In genomic region chr7:22143496-22143895, GRCh38 we compare ENCODE assay signal across 16 cellular contexts.
A peak's percentile ranks its signal among the peaks of the same experiment; 100 is the strongest.
DNase-seq lines count a peak whose midpoint lies in the region; ATAC-seq and TF ChIP-seq lines count a peak whose summit lies in the region.
"Had no signal": no experiment of that assay in that cellular context is flagged by ENCODE, and none has a peak within 500 bp of the region (broad histone marks: within the 10 kb centered on the region; RNA-seq: fewer than 3 reads in every experiment).

No MANE protein-coding gene starts in this region.

- no peak for TF ChIP-seq EP300 in ovary (IDR thresholded peaks at IDR 0.05)

- H3K4ac ChIP-seq in H9 (ENCODE audit: low read depth, low read length), result no peak overlapping the region

- H3K23ac ChIP-seq in H9 (ENCODE audit: insufficient read length, low read depth, low read length), result no peak overlapping the region

- H3K4me1 ChIP-seq in H9 (ENCODE audit: insufficient read depth, low read length), result peaks cover 11% of the 10 kb centered on the region
- H3K4me1 ChIP-seq in ovary (ENCODE audit: insufficient read depth), result no peaks in the 10 kb centered on the region
- H3K4me1 ChIP-seq: BLaER1 treated with 17β-estradiol and CSF1 and Interleukin-3, amounts not matched to agents 10 nM and 100 nM had no signal

- H3K4me1 Mint-ChIP-seq in H9, result peaks cover 39 to 42% of the 10 kb centered on the region in 2 experiments
- peaks cover 47% of the 10 kb centered on the region for H3K4me1 Mint-ChIP-seq in WTC11

- H3K23me2 ChIP-seq in H9 (ENCODE audit: insufficient read length, low read depth, low read length, poor library complexity, severe bottlenecking), result no peaks in the 10 kb centered on the region

- no peak overlapping the region for H3K18ac ChIP-seq in H9 (ENCODE audit: insufficient read length, low read depth, low read length)

- H4K8ac ChIP-seq in H9 (replicated peaks; ENCODE audit: insufficient read length, low read depth, low read length), result no peak overlapping the region

- H2AK5ac ChIP-seq in H9 (ENCODE audit: insufficient read length, low read length), result no peak overlapping the region

- no peak overlapping the region for H2BK5ac ChIP-seq in H9 (ENCODE audit: insufficient read length, low read length)

- TF ChIP-seq CTCF in H9 (conservative IDR thresholded peaks at IDR 0.05), result no peak
- no peak for TF ChIP-seq CTCF in WTC11 (IDR thresholded peaks at IDR 0.05)
- TF ChIP-seq CTCF in ovary (IDR thresholded peaks at IDR 0.05), result no peak

- H2BK20ac ChIP-seq in H9 (ENCODE audit: low read depth, low read length, poor library complexity, severe bottlenecking), result no peak overlapping the region

- no peak overlapping the region for H3K9ac ChIP-seq in H9 (ENCODE audit: extremely low read depth, insufficient read length, low read length)
- H3K9ac ChIP-seq: BLaER1 treated with 17β-estradiol and CSF1 and Interleukin-3, amounts not matched to agents 10 nM and 100 nM had no signal

- H3K56ac ChIP-seq in H9 (ENCODE audit: insufficient read length, low read depth, low read length), result no peak overlapping the region

- H3K27me3 Mint-ChIP-seq in H9 (ENCODE audit: low read depth) (no peaks in the 10 kb centered on the region), WTC11 (ENCODE audit: low read depth) (no peaks in the 10 kb centered on the region; the same call in 1 of the 2 replicates)

- H3K27ac ChIP-seq in H9 (ENCODE audit: insufficient read length, low read depth, low read length) (no peak overlapping the region), layer of hippocampus (ENCODE audit: low read depth, low read length) (peak overlapping the region; percentile 1), ovary (no peak overlapping the region)
- H3K27ac ChIP-seq: BLaER1 treated with 17β-estradiol and CSF1 and Interleukin-3, amounts not matched to agents 10 nM and 100 nM; HL-60 had no signal

- peaks cover 6% of the 10 kb centered on the region for H3K9me3 ChIP-seq in H9 (ENCODE audit: control insufficient read depth, low read depth, low read length)
- no peaks in the 10 kb centered on the region for H3K9me3 ChIP-seq in ovary
- H3K9me3 ChIP-seq: BLaER1 treated with 17β-estradiol and CSF1 and Interleukin-3, amounts not matched to agents 10 nM and 100 nM had no signal

- CTCF ChIA-PET in WTC11 (lab: Charles Lee), result no interaction called here

- WGBS in H9 (ENCODE audit: extremely low coverage, insufficient read length, low lambda C conversion rate), result no CpG with 5 or more reads among the region's 3 CpGs
- WGBS in ovary, 3 donors, result 83 to 85% (median 83%) methylated on average over 3 of the region's 3 CpGs

- H3K4me3 Mint-ChIP-seq in H9 (0 out of 5 replicates have a peak overlapping the region, but pooled peaks of 1 of the 2 experiments have one; percentile 6), WTC11 (no peak overlapping the region)
- H3K4me3 Mint-ChIP-seq: CD8-positive, alpha-beta T cell had no signal

- no peaks in the 10 kb centered on the region for H3K79me1 ChIP-seq in H9 (ENCODE audit: insufficient read depth, low read depth, low read length, poor library complexity, severe bottlenecking)

- no peak for ATAC-seq in WTC11
- ATAC-seq: CD8-positive, alpha-beta T cell; PC-3 had no signal

- H3K36me3 Mint-ChIP-seq in H9 (ENCODE audit: insufficient read depth in 1 of 3, low read depth in 3 of 3), result peaks cover 29 to 39% (median 38%) of the 10 kb centered on the region in 3 experiments
- H3K36me3 Mint-ChIP-seq in WTC11, result peaks cover 36% of the 10 kb centered on the region
- H3K36me3 Mint-ChIP-seq: CD8-positive, alpha-beta T cell had no signal

- H3K27ac Mint-ChIP-seq in H9, result peak overlapping the region in 2 of 3 experiments; percentile 5 to 22; a peak in 3 of 7 replicates
- H3K27ac Mint-ChIP-seq in WTC11, result peak overlapping the region; percentile 3; the same call in 1 of the 2 replicates
- H3K27ac Mint-ChIP-seq: CD8-positive, alpha-beta T cell had no signal

- H2BK120ac ChIP-seq in H9 (ENCODE audit: low read depth, low read length, poor library complexity, severe bottlenecking), result no peak overlapping the region

- no peak for DNase-seq in H9
- no peak for DNase-seq in WTC11 (ENCODE audit: low spot score)
- peak; percentile 27 for DNase-seq in renal cortical epithelial cell (ENCODE audit: low read depth)
- DNase-seq in NCI-H526 treated with DMSO at 0.1 percent for 48 hours (lab: John Stamatoyannopoulos, UW), result no peak
- no peak for DNase-seq in dedifferentiated amniotic fluid mesenchymal stem cell (ENCODE audit: extremely low spot score)
- no peak for DNase-seq in OCI-M1 (lab: John Stamatoyannopoulos, UW)
- no peak for DNase-seq in ovary
- DNase-seq: CD8-positive, alpha-beta T cell; IMR-90; NCI-H187 treated with DMSO at 0.1 percent for 48 hours; PC-3; RPMI8226; SIG-M5 had no signal

- no peak overlapping the region for H2AFZ ChIP-seq in H9 (ENCODE audit: low read length)

- H3T11ph ChIP-seq in H9 (ENCODE audit: low read length), result no peak overlapping the region

- no peak for TF ChIP-seq POLR2A in ovary (IDR thresholded peaks at IDR 0.05)

- no peak overlapping the region for H2BK12ac ChIP-seq in H9 (ENCODE audit: insufficient read length, low read depth, low read length)

- H3K27me3 ChIP-seq in H9 (ENCODE audit: insufficient read depth, low read length), result no peaks in the 10 kb centered on the region
- H3K27me3 ChIP-seq in layer of hippocampus (ENCODE audit: control insufficient read depth, insufficient read depth, low read length), result no peaks in the 10 kb centered on the region
- H3K27me3 ChIP-seq in ovary, result no peaks in the 10 kb centered on the region
- H3K27me3 ChIP-seq: BLaER1 treated with 17β-estradiol and CSF1 and Interleukin-3, amounts not matched to agents 10 nM and 100 nM had no signal

- H3K4me3 ChIP-seq in ovary, result no peak overlapping the region
- H3K4me3 ChIP-seq: BLaER1 treated with 17β-estradiol and CSF1 and Interleukin-3, amounts not matched to agents 10 nM and 100 nM had no signal

- no peak overlapping the region for H3K4me2 ChIP-seq in H9 (ENCODE audit: insufficient read depth, insufficient read length, low read length)
- H3K4me2 ChIP-seq: BLaER1 treated with 17β-estradiol and CSF1 and Interleukin-3, amounts not matched to agents 10 nM and 100 nM had no signal

- no peak overlapping the region for H2BK15ac ChIP-seq in H9 (ENCODE audit: low read depth, low read length)

- no peaks in the 10 kb centered on the region for H3K79me2 ChIP-seq in H9 (ENCODE audit: insufficient read depth, low read length)

- H4K5ac ChIP-seq in H9 (ENCODE audit: insufficient read length, low read depth, low read length), result no peak overlapping the region

- no peaks in the 10 kb centered on the region for H4K20me1 ChIP-seq in H9 (ENCODE audit: control insufficient read depth, insufficient read depth, insufficient read length)
- H4K20me1 ChIP-seq: BLaER1 treated with 17β-estradiol and CSF1 and Interleukin-3, amounts not matched to agents 10 nM and 100 nM had no signal

- H3K36me3 ChIP-seq in ovary, result no peaks in the 10 kb centered on the region

- POLR2A ChIA-PET in WTC11 (lab: Charles Lee), result no interaction called here

- H3K9me3 Mint-ChIP-seq in H9, result peaks cover 2 to 4% of the 10 kb centered on the region in 2 experiments; a peak in 2 of 5 replicates
- peaks cover 9% of the 10 kb centered on the region for H3K9me3 Mint-ChIP-seq in WTC11
- H3K9me3 Mint-ChIP-seq: CD8-positive, alpha-beta T cell had no signal

- no peak overlapping the region for H3K14ac ChIP-seq in H9 (ENCODE audit: insufficient read depth, low read length)

- intact Hi-C loops in ovary (cut with DNase I), result no loop called here

- H4K91ac ChIP-seq in H9 (ENCODE audit: insufficient read length, low read depth, low read length), result no peak overlapping the region

TF ChIP-seq in WTC11, 78 proteins besides CTCF, POLR2A, EP300 and RAD21 (continues in another document):
- TF ChIP-seq TEAD1 (CRISPR knock-in tag; IDR thresholded peaks at IDR 0.05) (no peak), ZNF532 (CRISPR knock-in tag; IDR thresholded peaks at IDR 0.05; ENCODE audit: borderline replicate concordance) (no peak)
